ENCODE assay signal across 12 cellular contexts in genomic region chr6:105981888-105982358, GRCh38.
DNase-seq lines count a peak whose midpoint lies in the region; ATAC-seq and TF ChIP-seq lines count a peak whose summit lies in the region.
"Had no signal": no experiment of that assay in that cellular context is flagged by ENCODE, and none has a peak within 500 bp of the region (broad histone marks: within the 10 kb centered on the region; RNA-seq: fewer than 3 reads in every experiment).

No MANE protein-coding gene starts in this region.

- H3K4me1 ChIP-seq in CD8-positive, alpha-beta memory T cell (ENCODE audit: insufficient read depth, low read length): peaks cover 18% of the 10 kb centered on the region
- H3K4me1 ChIP-seq in NT2/D1 (ENCODE audit: insufficient read depth, insufficient read length) (no peaks in the 10 kb centered on the region), osteoblast (ENCODE audit: insufficient read depth, low read length) (peaks cover 5% of the 10 kb centered on the region), stomach (peaks cover 4 to 26% (median 21%) of the 10 kb centered on the region in 4 donors)

- H3K4me3 Mint-ChIP-seq in CD8-positive, alpha-beta memory T cell: peak overlapping the region; percentile 89 to 97 (median 94)
- peak overlapping the region; percentile 79 for H3K4me3 Mint-ChIP-seq in dendritic cell treated with granulocyte-macrophage colony-stimulating factor and Interleukin-4, amounts not matched to agents 40 ng/mL and 50 ng/mL, for 4 days

- peak overlapping the region in 2 of 8 donors; percentile 22 to 60 for H3K27ac Mint-ChIP-seq in CD8-positive, alpha-beta memory T cell
- H3K27ac Mint-ChIP-seq in dendritic cell treated with granulocyte-macrophage colony-stimulating factor and Interleukin-4, amounts not matched to agents 40 ng/mL and 50 ng/mL, for 4 days: peak overlapping the region; percentile 95

- peaks cover 8% of the 10 kb centered on the region for H3K27me3 ChIP-seq in CD8-positive, alpha-beta memory T cell (ENCODE audit: insufficient read depth, low read length, poor library complexity, severe bottlenecking)
- H3K27me3 ChIP-seq in NT2/D1 (ENCODE audit: insufficient read depth, insufficient read length) (peaks cover 73% of the 10 kb centered on the region), osteoblast (ENCODE audit: insufficient read depth, low read length) (no peaks in the 10 kb centered on the region), stomach (peaks cover 0 to 69% (median 16%) of the 10 kb centered on the region in 3 donors)

- no peaks in the 10 kb centered on the region for H3K9me3 Mint-ChIP-seq in CD8-positive, alpha-beta memory T cell
- no peaks in the 10 kb centered on the region for H3K9me3 Mint-ChIP-seq in dendritic cell treated with granulocyte-macrophage colony-stimulating factor and Interleukin-4, amounts not matched to agents 40 ng/mL and 50 ng/mL, for 4 days

- no peak overlapping the region for H3K27ac ChIP-seq in CD8-positive, alpha-beta memory T cell (ENCODE audit: low read depth, low read length)
- H3K27ac ChIP-seq in osteoblast (ENCODE audit: low read depth, low read length) (no peak overlapping the region), stomach (no peak overlapping the region)

- no peaks in the 10 kb centered on the region for H4K20me1 ChIP-seq in osteoblast (ENCODE audit: insufficient read depth, low read length)

- H3K4me3 ChIP-seq in CD8-positive, alpha-beta memory T cell (ENCODE audit: low read length): no peak overlapping the region
- H3K4me3 ChIP-seq in NT2/D1 (ENCODE audit: insufficient read length, low read depth) (no peak overlapping the region), osteoblast (ENCODE audit: insufficient read depth, low read length) (peak overlapping the region; percentile 81), stomach (peak overlapping the region in 2 of 4 donors; percentile 37 to 44)
- H3K4me3 ChIP-seq: mucosa of descending colon had no signal

- H3K27me3 Mint-ChIP-seq in CD8-positive, alpha-beta memory T cell: peaks cover 33 to 37% of the 10 kb centered on the region in 2 donors
- H3K27me3 Mint-ChIP-seq in dendritic cell treated with granulocyte-macrophage colony-stimulating factor and Interleukin-4, amounts not matched to agents 40 ng/mL and 50 ng/mL, for 4 days: peaks cover 22% of the 10 kb centered on the region

- peaks cover 0 to 8% (median 5%) of the 10 kb centered on the region in 3 donors for H3K36me3 Mint-ChIP-seq in CD8-positive, alpha-beta memory T cell
- peaks cover 16% of the 10 kb centered on the region for H3K36me3 Mint-ChIP-seq in dendritic cell treated with granulocyte-macrophage colony-stimulating factor and Interleukin-4, amounts not matched to agents 40 ng/mL and 50 ng/mL, for 4 days (ENCODE audit: low read depth)

- no peaks in the 10 kb centered on the region for H3K36me3 ChIP-seq in CD8-positive, alpha-beta memory T cell (ENCODE audit: insufficient read depth, low read length)
- H3K36me3 ChIP-seq in NT2/D1 (ENCODE audit: insufficient read depth, insufficient read length, low read length): no peaks in the 10 kb centered on the region
- H3K36me3 ChIP-seq in osteoblast (ENCODE audit: insufficient read depth, low read length): no peaks in the 10 kb centered on the region
- no peaks in the 10 kb centered on the region for H3K36me3 ChIP-seq in stomach

- CTCF ChIA-PET in CD8-positive, alpha-beta memory T cell (lab: Charles Lee): interaction anchor here (0.7 to 5.9 kb wide), 5 partner anchors 11 to 241 kb away, joined by 3 to 48 read pairs (median 3); no protein-coding TSS in a partner anchor

- no peaks in the 10 kb centered on the region for H3K9me3 ChIP-seq in CD8-positive, alpha-beta memory T cell (ENCODE audit: low read length)
- H3K9me3 ChIP-seq in NT2/D1 (ENCODE audit: insufficient read depth, low read length) (no peaks in the 10 kb centered on the region), osteoblast (ENCODE audit: low read depth, low read length) (no peaks in the 10 kb centered on the region), stomach (no peaks in the 10 kb centered on the region)
- H3K9me3 ChIP-seq: Caco-2, mucosa of descending colon had no signal

- TF ChIP-seq EP300 in stomach (IDR thresholded peaks at IDR 0.05): no peak

- peak overlapping the region; percentile 90 for H2AFZ ChIP-seq in osteoblast (ENCODE audit: low read length)

- intact Hi-C loops in dendritic cell treated with granulocyte-macrophage colony-stimulating factor and Interleukin-4, amounts not matched to agents 40 ng/mL and 50 ng/mL, for 4 days (cut with micrococcal nuclease): no loop called here
- intact Hi-C loops in stomach (cut with DNase I; ENCODE audit: low total_unique reads): no loop called here

- in situ Hi-C loops in G401 (cut with HindIII; ENCODE audit: low sequenced_read_pairs) (no loop called here), KBM-7 (cut with MboI; ENCODE audit: low pct_unique_long_range_greater_than_20kb, low sequenced_read_pairs) (no loop called here)

- no peak for ATAC-seq in left lobe of liver

- no peak for TF ChIP-seq POLR2A in stomach (IDR thresholded peaks at IDR 0.05)

- 78 to 84% (median 79%) methylated on average over 14 to 15 of the region's 15 CpGs for WGBS in stomach, 5 donors

- DNase-seq in CD8-positive, alpha-beta memory T cell: no peak
- DNase-seq in NT2/D1 (ENCODE audit: low read depth, low spot score): no peak
- DNase-seq in osteoblast (ENCODE audit: insufficient read length, low spot score, missing footprints): no peak
- DNase-seq in stomach: no peak
- DNase-seq in G401 (ENCODE audit: low spot score): no peak
- no peak for DNase-seq in KBM-7
- DNase-seq in left lobe of liver (ENCODE audit: low spot score): no peak
- DNase-seq: Caco-2, HCEC 1CT, NCI-H446 treated with DMSO at 0.1 percent for 48 hours had no signal

- no peaks in the 10 kb centered on the region for H3K79me2 ChIP-seq in osteoblast (ENCODE audit: insufficient read depth, low read length)

- peak overlapping the region; percentile 42 for H3K9ac ChIP-seq in NT2/D1 (ENCODE audit: insufficient read length, low read depth)

- peak overlapping the region; percentile 91 for H3K4me2 ChIP-seq in osteoblast (ENCODE audit: insufficient read depth, low read length)

- H3K4me1 Mint-ChIP-seq in CD8-positive, alpha-beta memory T cell: peaks cover 20 to 31% (median 30%) of the 10 kb centered on the region in 3 donors
- H3K4me1 Mint-ChIP-seq in dendritic cell treated with granulocyte-macrophage colony-stimulating factor and Interleukin-4, amounts not matched to agents 40 ng/mL and 50 ng/mL, for 4 days (ENCODE audit: low read depth): peaks cover 76% of the 10 kb centered on the region

- POLR2A ChIA-PET in CD8-positive, alpha-beta memory T cell (lab: Charles Lee): interaction anchor here (1.2 to 1.5 kb wide), 2 partner anchors 10 to 12 kb away, joined by 4 to 19 read pairs; no protein-coding TSS in a partner anchor

- TF ChIP-seq CTCF in osteoblast (IDR thresholded peaks at IDR 0.05; ENCODE audit: extremely low read depth, low read depth, low read length) (no peak), stomach (IDR thresholded peaks at IDR 0.05) (no peak)
